1 cellular context compared by ENCODE assay signal in the genomic region with DNA sequence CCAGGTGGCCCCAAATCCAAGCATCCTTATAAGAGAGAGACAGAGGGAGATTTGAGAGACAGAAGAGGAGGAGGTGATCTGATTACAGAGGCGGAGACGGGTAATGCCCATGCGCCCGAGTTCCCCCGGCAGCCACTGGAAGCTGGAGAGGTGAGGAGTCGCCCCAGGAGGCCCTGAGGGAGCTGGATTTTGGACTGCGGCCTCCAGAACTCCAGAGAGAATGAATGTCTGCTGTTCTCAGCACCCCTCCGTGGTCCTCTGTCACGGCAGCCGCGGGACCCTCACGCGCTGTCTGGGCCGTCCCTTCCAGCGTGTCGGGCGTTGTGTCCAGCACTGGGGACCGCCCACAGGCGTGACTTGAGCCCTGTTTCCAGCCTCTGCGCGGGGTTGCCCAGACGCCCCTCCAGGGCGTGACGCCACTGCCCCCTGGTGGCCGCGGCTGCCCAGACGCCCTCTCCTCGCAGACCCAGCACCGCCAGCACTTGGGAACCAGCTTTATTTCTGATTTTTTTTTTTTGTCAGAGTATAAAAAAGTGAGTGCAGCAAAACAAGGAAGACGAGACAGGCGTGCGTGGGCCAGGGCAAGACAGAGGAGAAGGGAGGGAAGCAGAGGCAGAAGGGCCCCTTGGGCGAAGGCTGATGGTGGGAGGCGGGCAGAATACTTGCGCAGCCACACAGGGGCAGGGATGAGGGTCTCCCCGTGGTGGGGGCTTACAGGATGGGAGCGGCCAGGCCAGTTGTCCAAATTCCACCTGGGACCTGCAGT.
A peak's percentile ranks its signal among the peaks of the same experiment; 100 is the strongest.
TF ChIP-seq lines count a peak whose summit lies in the region.

No MANE protein-coding gene starts in this region.

TF ChIP-seq in IMR-90, 13 proteins besides CTCF, POLR2A, EP300 and RAD21:
- no peak for TF ChIP-seq NFE2L2 (IDR thresholded peaks at IDR 0.05; ENCODE audit: low read depth, low read length)
- TF ChIP-seq USF2 (IDR thresholded peaks at IDR 0.05; ENCODE audit: low read depth, low read length) = no peak
- TF ChIP-seq BHLHE40 (IDR thresholded peaks at IDR 0.05; ENCODE audit: low read depth, low read length) = peak; percentile 78
- TF ChIP-seq CHD1 (IDR thresholded peaks at IDR 0.05; ENCODE audit: low read depth, low read length) = no peak
- TF ChIP-seq CEBPB (IDR thresholded peaks at IDR 0.05; ENCODE audit: low read depth, low read length) = no peak
- peak; percentile 88 for TF ChIP-seq SMC3 (IDR thresholded peaks at IDR 0.05; ENCODE audit: low read depth, low read length)
- peak; percentile 87 for TF ChIP-seq MAZ (IDR thresholded peaks at IDR 0.05; ENCODE audit: borderline replicate concordance, low read depth, low read length)
- no peak for TF ChIP-seq MAFK (IDR thresholded peaks at IDR 0.05; ENCODE audit: low read depth, low read length)
- peak; percentile 93 for TF ChIP-seq MXI1 (IDR thresholded peaks at IDR 0.05; ENCODE audit: borderline replicate concordance, low read depth, low read length)
TF ChIP-seq in IMR-90: peak in this region for 4.
